ENCODE assay signal across 1 cellular context in the genomic region with DNA sequence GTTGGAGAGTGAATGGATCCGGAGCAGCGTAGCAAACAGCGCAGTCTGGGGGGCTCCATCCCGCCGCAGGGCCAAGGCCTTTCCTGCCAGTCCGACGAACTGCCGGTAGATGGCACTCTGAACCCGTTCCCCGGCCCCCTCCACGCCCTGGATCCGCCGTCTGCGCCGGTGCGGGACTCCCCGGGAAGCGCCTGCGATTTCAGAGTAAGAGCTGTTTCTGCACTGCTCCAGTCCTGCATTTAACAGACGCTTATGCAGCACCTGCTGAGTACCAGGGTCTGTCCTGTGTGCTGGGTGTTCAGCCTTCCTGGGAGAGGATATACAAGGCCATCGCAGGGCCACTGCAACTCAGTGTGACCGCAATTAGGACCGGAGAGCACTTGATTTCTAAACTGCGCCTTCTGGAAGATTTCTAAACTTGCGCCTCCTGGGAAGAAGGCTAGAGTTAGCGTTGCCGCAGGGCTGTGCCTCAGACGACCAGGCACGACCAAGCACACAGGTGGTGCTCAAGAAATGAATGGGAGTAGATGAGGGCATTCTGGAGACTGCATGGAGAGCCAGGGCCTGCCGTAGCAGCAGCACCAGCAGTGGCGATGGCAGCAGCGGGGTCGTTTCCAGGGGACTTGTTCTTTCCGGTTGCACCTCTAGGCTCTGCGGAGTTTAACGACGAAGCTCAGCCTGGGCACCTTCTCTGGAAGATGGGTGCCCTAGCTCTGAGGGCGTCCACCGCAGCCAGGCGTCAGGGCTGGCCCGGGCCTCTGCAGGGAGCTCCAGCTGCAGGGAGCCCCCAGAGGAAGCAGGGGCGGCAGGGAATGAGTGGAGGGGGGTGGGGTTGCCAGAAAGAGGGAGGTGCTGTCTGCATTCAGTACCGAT.
TF ChIP-seq lines count a peak whose summit lies in the region.

No MANE protein-coding gene starts in this region.

TF ChIP-seq in K562, 482 proteins besides CTCF, POLR2A, EP300 and RAD21 (continues in another document):
- peak; percentile 91 for TF ChIP-seq STAG1 (CRISPR knock-in tag; IDR thresholded peaks at IDR 0.05; ENCODE audit: borderline replicate concordance)
- no peak for TF ChIP-seq TBL1XR1 (IDR thresholded peaks at IDR 0.05; ENCODE audit: low read length in 2 of 2)
- TF ChIP-seq CTBP1 (IDR thresholded peaks at IDR 0.05; ENCODE audit: borderline replicate concordance): peak; percentile 43; the same call in 1 of the 2 replicates
- no peak for TF ChIP-seq PHTF2 (CRISPR knock-in tag; IDR thresholded peaks at IDR 0.05)
- TF ChIP-seq, protein P1, sequence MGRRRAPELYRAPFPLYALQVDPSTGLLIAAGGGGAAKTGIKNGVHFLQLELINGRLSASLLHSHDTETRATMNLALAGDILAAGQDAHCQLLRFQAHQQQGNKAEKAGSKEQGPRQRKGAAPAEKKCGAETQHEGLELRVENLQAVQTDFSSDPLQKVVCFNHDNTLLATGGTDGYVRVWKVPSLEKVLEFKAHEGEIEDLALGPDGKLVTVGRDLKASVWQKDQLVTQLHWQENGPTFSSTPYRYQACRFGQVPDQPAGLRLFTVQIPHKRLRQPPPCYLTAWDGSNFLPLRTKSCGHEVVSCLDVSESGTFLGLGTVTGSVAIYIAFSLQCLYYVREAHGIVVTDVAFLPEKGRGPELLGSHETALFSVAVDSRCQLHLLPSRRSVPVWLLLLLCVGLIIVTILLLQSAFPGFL (CRISPR knock-in tag; IDR thresholded peaks at IDR 0.05): no peak
- TF ChIP-seq TAF7 (tag; IDR thresholded peaks at IDR 0.05): no peak
- TF ChIP-seq ZFP1 (CRISPR knock-in tag; IDR thresholded peaks at IDR 0.05): no peak
- TF ChIP-seq GABPB1 (CRISPR knock-in tag; IDR thresholded peaks at IDR 0.05): peak; percentile 50; the same call in 1 of the 2 replicates
- TF ChIP-seq, protein P2, sequence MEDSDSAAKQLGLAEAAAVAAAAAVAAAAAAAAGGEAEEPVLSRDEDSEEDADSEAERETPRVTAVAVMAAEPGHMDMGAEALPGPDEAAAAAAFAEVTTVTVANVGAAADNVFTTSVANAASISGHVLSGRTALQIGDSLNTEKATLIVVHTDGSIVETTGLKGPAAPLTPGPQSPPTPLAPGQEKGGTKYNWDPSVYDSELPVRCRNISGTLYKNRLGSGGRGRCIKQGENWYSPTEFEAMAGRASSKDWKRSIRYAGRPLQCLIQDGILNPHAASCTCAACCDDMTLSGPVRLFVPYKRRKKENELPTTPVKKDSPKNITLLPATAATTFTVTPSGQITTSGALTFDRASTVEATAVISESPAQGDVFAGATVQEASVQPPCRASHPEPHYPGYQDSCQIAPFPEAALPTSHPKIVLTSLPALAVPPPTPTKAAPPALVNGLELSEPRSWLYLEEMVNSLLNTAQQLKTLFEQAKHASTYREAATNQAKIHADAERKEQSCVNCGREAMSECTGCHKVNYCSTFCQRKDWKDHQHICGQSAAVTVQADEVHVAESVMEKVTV (CRISPR knock-in tag; IDR thresholded peaks at IDR 0.05): peak; percentile 95
- no peak for TF ChIP-seq GATAD2B (IDR thresholded peaks at IDR 0.05; ENCODE audit: borderline replicate concordance)
- TF ChIP-seq, protein P3, sequence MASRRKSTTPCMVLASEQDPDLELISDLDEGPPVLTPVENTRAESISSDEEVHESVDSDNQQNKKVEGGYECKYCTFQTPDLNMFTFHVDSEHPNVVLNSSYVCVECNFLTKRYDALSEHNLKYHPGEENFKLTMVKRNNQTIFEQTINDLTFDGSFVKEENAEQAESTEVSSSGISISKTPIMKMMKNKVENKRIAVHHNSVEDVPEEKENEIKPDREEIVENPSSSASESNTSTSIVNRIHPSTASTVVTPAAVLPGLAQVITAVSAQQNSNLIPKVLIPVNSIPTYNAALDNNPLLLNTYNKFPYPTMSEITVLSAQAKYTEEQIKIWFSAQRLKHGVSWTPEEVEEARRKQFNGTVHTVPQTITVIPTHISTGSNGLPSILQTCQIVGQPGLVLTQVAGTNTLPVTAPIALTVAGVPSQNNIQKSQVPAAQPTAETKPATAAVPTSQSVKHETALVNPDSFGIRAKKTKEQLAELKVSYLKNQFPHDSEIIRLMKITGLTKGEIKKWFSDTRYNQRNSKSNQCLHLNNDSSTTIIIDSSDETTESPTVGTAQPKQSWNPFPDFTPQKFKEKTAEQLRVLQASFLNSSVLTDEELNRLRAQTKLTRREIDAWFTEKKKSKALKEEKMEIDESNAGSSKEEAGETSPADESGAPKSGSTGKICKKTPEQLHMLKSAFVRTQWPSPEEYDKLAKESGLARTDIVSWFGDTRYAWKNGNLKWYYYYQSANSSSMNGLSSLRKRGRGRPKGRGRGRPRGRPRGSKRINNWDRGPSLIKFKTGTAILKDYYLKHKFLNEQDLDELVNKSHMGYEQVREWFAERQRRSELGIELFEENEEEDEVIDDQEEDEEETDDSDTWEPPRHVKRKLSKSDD (conservative IDR thresholded peaks at IDR 0.05; ENCODE audit: low read length): no peak
- no peak for TF ChIP-seq ZNF75A (CRISPR knock-in tag; IDR thresholded peaks at IDR 0.05)
- TF ChIP-seq RFX5 (IDR thresholded peaks at IDR 0.05; ENCODE audit: low read depth, low read length): no peak
- TF ChIP-seq, protein P4, sequence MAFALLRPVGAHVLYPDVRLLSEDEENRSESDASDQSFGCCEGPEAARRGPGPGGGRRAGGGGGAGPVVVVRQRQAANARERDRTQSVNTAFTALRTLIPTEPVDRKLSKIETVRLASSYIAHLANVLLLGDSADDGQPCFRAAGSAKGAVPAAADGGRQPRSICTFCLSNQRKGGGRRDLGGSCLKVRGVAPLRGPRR (CRISPR knock-in tag; IDR thresholded peaks at IDR 0.05): no peak
- no peak for TF ChIP-seq ZNF217 (CRISPR knock-in tag; IDR thresholded peaks at IDR 0.05)
- TF ChIP-seq ZNF24 (IDR thresholded peaks at IDR 0.05): 0 out of 2 replicates have a peak, but pooled peaks have one; percentile 17
- no peak for TF ChIP-seq POLR2B (IDR thresholded peaks at IDR 0.05; ENCODE audit: low read depth, partially characterized antibody)
- no peak for TF ChIP-seq ZNF785 (CRISPR knock-in tag; IDR thresholded peaks at IDR 0.05)
- TF ChIP-seq, protein P5, sequence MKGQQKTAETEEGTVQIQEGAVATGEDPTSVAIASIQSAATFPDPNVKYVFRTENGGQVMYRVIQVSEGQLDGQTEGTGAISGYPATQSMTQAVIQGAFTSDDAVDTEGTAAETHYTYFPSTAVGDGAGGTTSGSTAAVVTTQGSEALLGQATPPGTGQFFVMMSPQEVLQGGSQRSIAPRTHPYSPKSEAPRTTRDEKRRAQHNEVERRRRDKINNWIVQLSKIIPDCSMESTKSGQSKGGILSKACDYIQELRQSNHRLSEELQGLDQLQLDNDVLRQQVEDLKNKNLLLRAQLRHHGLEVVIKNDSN (CRISPR knock-in tag; IDR thresholded peaks at IDR 0.05): no peak
- TF ChIP-seq, protein P6, sequence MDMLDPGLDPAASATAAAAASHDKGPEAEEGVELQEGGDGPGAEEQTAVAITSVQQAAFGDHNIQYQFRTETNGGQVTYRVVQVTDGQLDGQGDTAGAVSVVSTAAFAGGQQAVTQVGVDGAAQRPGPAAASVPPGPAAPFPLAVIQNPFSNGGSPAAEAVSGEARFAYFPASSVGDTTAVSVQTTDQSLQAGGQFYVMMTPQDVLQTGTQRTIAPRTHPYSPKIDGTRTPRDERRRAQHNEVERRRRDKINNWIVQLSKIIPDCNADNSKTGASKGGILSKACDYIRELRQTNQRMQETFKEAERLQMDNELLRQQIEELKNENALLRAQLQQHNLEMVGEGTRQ (CRISPR knock-in tag; IDR thresholded peaks at IDR 0.05): no peak
- peak; percentile 35; the same call in 1 of the 2 replicates for TF ChIP-seq CXXC5 (CRISPR knock-in tag; IDR thresholded peaks at IDR 0.05)
- TF ChIP-seq ARID2 (IDR thresholded peaks at IDR 0.05): peak; percentile 49; the same call in 1 of the 2 replicates
- no peak for TF ChIP-seq TEAD2 (tag; IDR thresholded peaks at IDR 0.05)
- no peak for TF ChIP-seq MEF2D (tag; conservative IDR thresholded peaks at IDR 0.05; ENCODE audit: low read depth)
- TF ChIP-seq CREM (IDR thresholded peaks at IDR 0.05; ENCODE audit: low read depth): peak; percentile 25; the same call in 1 of the 2 replicates
- no peak for TF ChIP-seq ZNF23 (CRISPR knock-in tag; IDR thresholded peaks at IDR 0.05)
- TF ChIP-seq, protein P7, sequence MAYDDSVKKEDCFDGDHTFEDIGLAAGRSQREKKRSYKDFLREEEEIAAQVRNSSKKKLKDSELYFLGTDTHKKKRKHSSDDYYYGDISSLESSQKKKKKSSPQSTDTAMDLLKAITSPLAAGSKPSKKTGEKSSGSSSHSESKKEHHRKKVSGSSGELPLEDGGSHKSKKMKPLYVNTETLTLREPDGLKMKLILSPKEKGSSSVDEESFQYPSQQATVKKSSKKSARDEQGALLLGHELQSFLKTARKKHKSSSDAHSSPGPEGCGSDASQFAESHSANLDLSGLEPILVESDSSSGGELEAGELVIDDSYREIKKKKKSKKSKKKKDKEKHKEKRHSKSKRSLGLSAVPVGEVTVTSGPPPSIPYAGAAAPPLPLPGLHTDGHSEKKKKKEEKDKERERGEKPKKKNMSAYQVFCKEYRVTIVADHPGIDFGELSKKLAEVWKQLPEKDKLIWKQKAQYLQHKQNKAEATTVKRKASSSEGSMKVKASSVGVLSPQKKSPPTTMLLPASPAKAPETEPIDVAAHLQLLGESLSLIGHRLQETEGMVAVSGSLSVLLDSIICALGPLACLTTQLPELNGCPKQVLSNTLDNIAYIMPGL (CRISPR knock-in tag; IDR thresholded peaks at IDR 0.05): no peak
- TF ChIP-seq YY1 (IDR thresholded peaks at IDR 0.05; ENCODE audit: borderline replicate concordance in 1 of 3, control insufficient read depth in 1 of 3, extremely low read depth in 1 of 3, insufficient read depth in 3 of 3, insufficient read length in 1 of 3, insufficient replicate concordance in 2 of 3, low read depth in 1 of 3, low read length in 2 of 3): peak in 1 of 3 experiments; percentile 10
- no peak for TF ChIP-seq HNRNPK (IDR thresholded peaks at IDR 0.05; ENCODE audit: low read depth, low read length, poor library complexity, severe bottlenecking)
- TF ChIP-seq EWSR1 (IDR thresholded peaks at IDR 0.05; ENCODE audit: borderline replicate concordance, low read depth, partially characterized antibody): no peak
- peak; percentile 5 for TF ChIP-seq TBP (optimal IDR thresholded peaks at IDR 0.05; ENCODE audit: low read depth, low read length)
- TF ChIP-seq, protein P8, sequence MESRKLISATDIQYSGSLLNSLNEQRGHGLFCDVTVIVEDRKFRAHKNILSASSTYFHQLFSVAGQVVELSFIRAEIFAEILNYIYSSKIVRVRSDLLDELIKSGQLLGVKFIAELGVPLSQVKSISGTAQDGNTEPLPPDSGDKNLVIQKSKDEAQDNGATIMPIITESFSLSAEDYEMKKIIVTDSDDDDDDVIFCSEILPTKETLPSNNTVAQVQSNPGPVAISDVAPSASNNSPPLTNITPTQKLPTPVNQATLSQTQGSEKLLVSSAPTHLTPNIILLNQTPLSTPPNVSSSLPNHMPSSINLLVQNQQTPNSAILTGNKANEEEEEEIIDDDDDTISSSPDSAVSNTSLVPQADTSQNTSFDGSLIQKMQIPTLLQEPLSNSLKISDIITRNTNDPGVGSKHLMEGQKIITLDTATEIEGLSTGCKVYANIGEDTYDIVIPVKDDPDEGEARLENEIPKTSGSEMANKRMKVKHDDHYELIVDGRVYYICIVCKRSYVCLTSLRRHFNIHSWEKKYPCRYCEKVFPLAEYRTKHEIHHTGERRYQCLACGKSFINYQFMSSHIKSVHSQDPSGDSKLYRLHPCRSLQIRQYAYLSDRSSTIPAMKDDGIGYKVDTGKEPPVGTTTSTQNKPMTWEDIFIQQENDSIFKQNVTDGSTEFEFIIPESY (CRISPR knock-in tag; IDR thresholded peaks at IDR 0.05): peak; percentile 56; the same call in 1 of the 2 replicates
- peak; percentile 56; the same call in 1 of the 2 replicates for TF ChIP-seq ZBTB7A (IDR thresholded peaks at IDR 0.05; ENCODE audit: borderline replicate concordance, control insufficient read depth, low read depth, low read length)
- TF ChIP-seq ZNF282 (CRISPR knock-in tag; IDR thresholded peaks at IDR 0.05): 0 out of 2 replicates have a peak, but pooled peaks have one; percentile 12
- no peak for TF ChIP-seq CBX5 (IDR thresholded peaks at IDR 0.05; ENCODE audit: borderline replicate concordance, low read depth)
- TF ChIP-seq ZC3H4 (CRISPR knock-in tag; IDR thresholded peaks at IDR 0.05; ENCODE audit: borderline replicate concordance): no peak
- TF ChIP-seq, protein P9, sequence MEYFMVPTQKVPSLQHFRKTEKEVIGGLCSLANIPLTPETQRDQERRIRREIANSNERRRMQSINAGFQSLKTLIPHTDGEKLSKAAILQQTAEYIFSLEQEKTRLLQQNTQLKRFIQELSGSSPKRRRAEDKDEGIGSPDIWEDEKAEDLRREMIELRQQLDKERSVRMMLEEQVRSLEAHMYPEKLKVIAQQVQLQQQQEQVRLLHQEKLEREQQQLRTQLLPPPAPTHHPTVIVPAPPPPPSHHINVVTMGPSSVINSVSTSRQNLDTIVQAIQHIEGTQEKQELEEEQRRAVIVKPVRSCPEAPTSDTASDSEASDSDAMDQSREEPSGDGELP (CRISPR knock-in tag; IDR thresholded peaks at IDR 0.05; ENCODE audit: borderline replicate concordance): 0 out of 2 replicates have a peak, but pooled peaks have one; percentile 21
- no peak for TF ChIP-seq ZNF3 (CRISPR knock-in tag; IDR thresholded peaks at IDR 0.05)
- peak; percentile 54; the same call in 1 of the 2 replicates for TF ChIP-seq CC2D1A (IDR thresholded peaks at IDR 0.05)
- no peak for TF ChIP-seq ZNF311 (CRISPR knock-in tag; IDR thresholded peaks at IDR 0.05)
- TF ChIP-seq NRF1 (conservative IDR thresholded peaks at IDR 0.05 in 1 of 2, IDR thresholded peaks at IDR 0.05 in 1 of 2): peak; percentile 82 to 85
- peak; percentile 35; the same call in 1 of the 2 replicates for TF ChIP-seq JUN (IDR thresholded peaks at IDR 0.05; ENCODE audit: borderline replicate concordance, low read depth, low read length)
- no peak for TF ChIP-seq JUN (CRISPR knock-in tag; IDR thresholded peaks at IDR 0.05; ENCODE audit: borderline replicate concordance)
- no peak for TF ChIP-seq SNIP1 (IDR thresholded peaks at IDR 0.05; ENCODE audit: low read depth)
- TF ChIP-seq DDX20 (tag; IDR thresholded peaks at IDR 0.05; ENCODE audit: low read depth): no peak
- no peak for TF ChIP-seq FUS (optimal IDR thresholded peaks at IDR 0.05; ENCODE audit: low read depth, low read length)
- TF ChIP-seq SMC3 (conservative IDR thresholded peaks at IDR 0.05; ENCODE audit: insufficient read depth, low read depth, low read length): peak; percentile 97
- peak; percentile 20; the same call in 1 of the 2 replicates for TF ChIP-seq JUND (IDR thresholded peaks at IDR 0.05; ENCODE audit: borderline replicate concordance, low read depth, low read length)
- no peak; the same call in 2 of the 3 replicates for TF ChIP-seq JUND (tag; IDR thresholded peaks at IDR 0.05; ENCODE audit: borderline replicate concordance, low read depth, low read length)
- 0 out of 2 replicates have a peak, but pooled peaks have one; percentile 25 for TF ChIP-seq TCF3 (CRISPR knock-in tag; IDR thresholded peaks at IDR 0.05)
- no peak for TF ChIP-seq ZNF778 (CRISPR knock-in tag; IDR thresholded peaks at IDR 0.05)
- TF ChIP-seq MYNN (IDR thresholded peaks at IDR 0.05): peak; percentile 79; the same call in 1 of the 2 replicates
- TF ChIP-seq MYNN (CRISPR knock-in tag; IDR thresholded peaks at IDR 0.05): no peak
